Comparison of ENCODE assay signal across 8 cellular contexts in genomic region chr1:184753608-184754478, GRCh38. TPM values are rescaled to one million over a fixed set of nuclear protein-coding genes. Genes with fewer than 3 reads are reported as not detected.
DNase-seq lines count a peak whose midpoint lies in the region; ATAC-seq, FAIRE-seq and TF ChIP-seq lines count a peak whose summit lies in the region.

No MANE protein-coding gene starts in this region.

- peak; percentile 31 to 45 for ATAC-seq in A549
- peak; percentile 11 for ATAC-seq in GM18909 (IDR thresholded peaks at IDR 0.05; ENCODE audit: poor library complexity, unreplicated experiment)
- peak; percentile 10 for ATAC-seq in HG03342 (IDR thresholded peaks at IDR 0.05; ENCODE audit: unreplicated experiment)

- CTCF ChIA-PET in A549 (lab: Yijun Ruan, JAX) = interaction anchor here (0.9 to 1.0 kb wide), 2 partner anchors 33 to 40 kb away, joined by 3 to 4 read pairs; no protein-coding TSS in a partner anchor
- CTCF ChIA-PET in RWPE1 (lab: Yijun Ruan, JAX) = interaction anchor here (0.8 kb wide), 1 partner anchor 53 kb away, joined by 4 read pairs; no protein-coding TSS in a partner anchor

- no peak for TF ChIP-seq EP300 in A549 (IDR thresholded peaks at IDR 0.05)

- H3K36me3 ChIP-seq in adipocyte (ENCODE audit: control insufficient read depth, insufficient read depth, low read length, severe bottlenecking) (no peaks in the 10 kb centered on the region), left ventricle myocardium inferior (no peaks in the 10 kb centered on the region)

- H3K27me3 ChIP-seq in adipocyte (replicated peaks; ENCODE audit: control insufficient read depth, insufficient read depth, low read length) = no peaks in the 10 kb centered on the region
- no peaks in the 10 kb centered on the region for H3K27me3 ChIP-seq in left ventricle myocardium inferior (ENCODE audit: low read depth)

- no peak for FAIRE-seq in A549 (lab: Jason Lieb, UNC)

- WGBS in A549 (ENCODE audit: missing lambda C conversion rate) = 3% methylated on average over 26 of the region's 43 CpGs

- POLR2A ChIA-PET in A549 (lab: Yijun Ruan, JAX) = interaction anchor here (0.8 to 1.9 kb wide), 3 partner anchors 10 to 182 kb away, joined by 4 to 6 read pairs (median 5); no protein-coding TSS in a partner anchor
- POLR2A ChIA-PET in RWPE1 (lab: Yijun Ruan, JAX; ENCODE audit: low non-redundant PET) = no interaction called here

- intact Hi-C loops in left ventricle myocardium inferior (cut with micrococcal nuclease) = loop anchor here (10.0 kb wide), 1 partner anchor 59 kb away; no protein-coding TSS in a partner anchor

- H3K4me3 ChIP-seq in A549 (peak overlapping the region; percentile 96), adipocyte (ENCODE audit: low read length) (peak overlapping the region; percentile 90), left ventricle myocardium inferior (peak overlapping the region; percentile 96)

- TF ChIP-seq RAD21 in A549 (conservative IDR thresholded peaks at IDR 0.05 in 1 of 2, IDR thresholded peaks at IDR 0.05 in 1 of 2) = no peak

- DNase-seq in A549 (ENCODE audit: low read depth in 1 of 2, low spot score in 1 of 2) (peak in 1 of 2 experiments; percentile 21), RWPE1 (ENCODE audit: low spot score) (peak; percentile 10), adipocyte (ENCODE audit: low read depth) (peak; percentile 64), left ventricle myocardium inferior (peak; percentile 39), pulmonary artery endothelial cell (ENCODE audit: low read depth, low spot score) (peak; percentile 44), NCI-H1694 (lab: John Stamatoyannopoulos, UW) (no peak)

- H3K27ac ChIP-seq in A549 (peak overlapping the region; percentile 90 to 93), RWPE1 (peak overlapping the region; percentile 85), left ventricle myocardium inferior (replicated peaks) (peak overlapping the region; percentile 96)

- H3K4me2 ChIP-seq in A549 = peak overlapping the region; percentile 86

- peak overlapping the region; percentile 91 for H3K9ac ChIP-seq in adipocyte (ENCODE audit: low read length)

- TF ChIP-seq CTCF in A549 (IDR thresholded peaks at IDR 0.05) (no peak), RWPE1 (conservative IDR thresholded peaks at IDR 0.05; ENCODE audit: low read depth) (no peak), left ventricle myocardium inferior (IDR thresholded peaks at IDR 0.05; ENCODE audit: borderline replicate concordance) (no peak)

- H3K4me1 ChIP-seq in A549 = peaks cover 14% of the 10 kb centered on the region; the same call in 2 of the 3 replicates
- H3K4me1 ChIP-seq in adipocyte (ENCODE audit: control insufficient read depth, insufficient read depth, low read length) = peaks cover 35% of the 10 kb centered on the region
- peaks cover 49% of the 10 kb centered on the region for H3K4me1 ChIP-seq in left ventricle myocardium inferior

- H3K9me3 ChIP-seq in A549 (no peaks in the 10 kb centered on the region), adipocyte (ENCODE audit: control insufficient read depth, low read length) (no peaks in the 10 kb centered on the region), left ventricle myocardium inferior (replicated peaks) (no peaks in the 10 kb centered on the region)

- TF ChIP-seq POLR2A in A549 (IDR thresholded peaks at IDR 0.05; ENCODE audit: low read length) = no peak

TF ChIP-seq in A549, 52 proteins besides CTCF, POLR2A, EP300 and RAD21:
- TF ChIP-seq REST (IDR thresholded peaks at IDR 0.05) (no peak), CHD2 (IDR thresholded peaks at IDR 0.05; ENCODE audit: low read length, partially characterized antibody) (no peak), CHD4 (IDR thresholded peaks at IDR 0.05; ENCODE audit: borderline replicate concordance) (no peak), MAX (IDR thresholded peaks at IDR 0.05) (peak; percentile 61; the same call in 1 of the 2 replicates), ZNF302 (CRISPR knock-in tag; IDR thresholded peaks at IDR 0.05) (no peak)

RNA-seq across cellular contexts. Expression of gene EDEM3, which starts 0.8 kb away (rescaled TPM):
- 24.2 and 26.1 TPM in 2 replicates for polyA plus RNA-seq in A549 (2011; rRNA removed)
- polyA plus RNA-seq in A549 (2012; cell fraction: cytosol; rRNA removed) = 2.7 and 3.9 TPM in 2 replicates
- 2.1 and 2.2 TPM in 2 replicates for polyA plus RNA-seq in A549 (2012; cell fraction: nucleus; rRNA removed)
- polyA plus RNA-seq in A549 (2017; fragmentation: RNase III; extraction: RNeasy Plus Mini Kit Qiagen cat#74134 plus additional on column Dnase treatment) = 10.5 to 11.0 TPM (median 10.6 TPM) in 3 replicates
- polyA minus RNA-seq in A549 (2011; rRNA and poly(A)+ RNA removed) = 34.7 and 47.2 TPM in 2 replicates
- total RNA-seq in left ventricle myocardium inferior = 16.9 TPM
- 53.1 and 90.3 TPM in 2 replicates for total RNA-seq in pulmonary artery endothelial cell
